ENCODE assay signal across 2 cellular contexts in genomic region chr7:87495366-87495765, GRCh38.
A peak's percentile ranks its signal among the peaks of the same experiment; 100 is the strongest.
TF ChIP-seq lines count a peak whose summit lies in the region.

No MANE protein-coding gene starts in this region.

TF ChIP-seq in liver, 16 proteins besides CTCF, POLR2A, EP300 and RAD21 (continued from another document):
- TF ChIP-seq REST (IDR thresholded peaks at IDR 0.05) (no peak), ZBTB33 (IDR thresholded peaks at IDR 0.05) (peak; percentile 34), HNF4A (conservative IDR thresholded peaks at IDR 0.05) (peak; percentile 65 to 81), ATF3 (IDR thresholded peaks at IDR 0.05) (peak; percentile 92), FOXA1 (IDR thresholded peaks at IDR 0.05) (no peak), MAX (IDR thresholded peaks at IDR 0.05) (peak; percentile 28), RXRA (IDR thresholded peaks at IDR 0.05) (peak; percentile 91 to 94), NR2F2 (IDR thresholded peaks at IDR 0.05) (no peak), TAF1 (conservative IDR thresholded peaks at IDR 0.05) (no peak)

TF ChIP-seq in HepG2, 621 proteins besides CTCF, POLR2A, EP300 and RAD21 (continued from another document):
- no peak for TF ChIP-seq BCL3 (CRISPR knock-in tag; IDR thresholded peaks at IDR 0.05)
- TF ChIP-seq MIXL1 (CRISPR knock-in tag; IDR thresholded peaks at IDR 0.05): no peak
- no peak for TF ChIP-seq ZNF816 (CRISPR knock-in tag; IDR thresholded peaks at IDR 0.05; ENCODE audit: borderline replicate concordance)
- TF ChIP-seq HCFC1 (IDR thresholded peaks at IDR 0.05; ENCODE audit: low read depth, low read length): no peak
- TF ChIP-seq HMGXB4 (CRISPR knock-in tag; IDR thresholded peaks at IDR 0.05; ENCODE audit: borderline replicate concordance in 1 of 2, low read depth in 1 of 2): no peak
- TF ChIP-seq ZNF512B (CRISPR knock-in tag; IDR thresholded peaks at IDR 0.05; ENCODE audit: borderline replicate concordance): no peak
- no peak for TF ChIP-seq PRDM10 (CRISPR knock-in tag; IDR thresholded peaks at IDR 0.05; ENCODE audit: low read depth)
- TF ChIP-seq ARID3A (IDR thresholded peaks at IDR 0.05; ENCODE audit: low read depth, low read length): no peak
